Comparison of ENCODE assay signal across 17 cellular contexts in the genomic region with DNA sequence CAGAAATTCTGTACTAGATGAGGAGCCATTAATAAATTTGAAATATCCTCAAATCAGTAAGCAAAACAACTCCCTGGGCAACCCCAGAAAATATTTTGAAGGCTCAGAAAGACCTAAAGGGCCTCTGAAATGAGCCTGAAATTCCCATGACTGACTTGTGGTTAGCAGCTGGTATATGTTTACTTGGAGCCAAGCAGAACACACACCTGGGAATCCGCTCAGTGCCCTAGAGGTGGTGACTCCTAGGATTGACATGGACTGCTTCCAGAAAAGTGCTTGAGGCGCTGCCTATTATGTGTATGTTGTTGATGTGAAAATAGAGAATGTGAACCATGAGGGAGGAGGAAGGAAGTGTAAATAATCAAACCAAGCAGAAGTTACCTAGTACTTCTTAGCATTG. TPM values are rescaled to one million over a fixed set of nuclear protein-coding genes. Genes with fewer than 3 reads are reported as not detected.
DNase-seq lines count a peak whose midpoint lies in the region; ATAC-seq, FAIRE-seq and TF ChIP-seq lines count a peak whose summit lies in the region.
"Had no signal": no experiment of that assay in that cellular context is flagged by ENCODE, and none has a peak within 500 bp of the region (broad histone marks: within the 10 kb centered on the region; RNA-seq: fewer than 3 reads in every experiment).

No MANE protein-coding gene starts in this region.

- DNase-seq in DMS53 treated with DMSO at 0.1 percent for 48 hours (lab: John Stamatoyannopoulos, UW; ENCODE audit: unreplicated experiment): peak; percentile 87
- DNase-seq in NCI-H128 (lab: John Stamatoyannopoulos, UW; ENCODE audit: unreplicated experiment): peak; percentile 56
- DNase-seq in PC-9: peak; percentile 86 to 99
- peak; percentile 95 for DNase-seq in islet precursor cell
- DNase-seq in frontal cortex (ENCODE audit: low spot score in 2 of 2): no peak
- no peak for DNase-seq in head of caudate nucleus
- DNase-seq: activated CD4-positive, alpha-beta T cell treated with anti-CD3 and anti-CD28 coated beads for 48 hours; aorta; BE2C; gastrocnemius medialis; GF-D8; NCI-H526; right cardiac atrium; stimulated activated naive CD8-positive, alpha-beta T cell treated with anti-CD3 and anti-CD28 coated beads, Interleukin-15, Interleukin-2, amounts not matched to agents 100 U/mL and 50 U/mL, for 24 hours had no signal

- CTCF ChIA-PET in PC-9 (lab: Charles Lee): interaction anchor here (0.6 to 2.7 kb wide), 2 partner anchors 15 to 68 kb away, joined by 3 to 11 read pairs; a partner anchor contains a TSS

- H3K9me3 ChIP-seq in PC-9 (ENCODE audit: insufficient read depth, low read depth): no peaks in the 10 kb centered on the region
- H3K9me3 ChIP-seq: BE2C, gastrocnemius medialis had no signal

- H3K27me3 ChIP-seq in PC-9 (ENCODE audit: insufficient read depth, low read depth): no peaks in the 10 kb centered on the region
- H3K27me3 ChIP-seq: BE2C, gastrocnemius medialis had no signal

- peak overlapping the region; percentile 42 for H3K4me2 ChIP-seq in PC-9

- POLR2A ChIA-PET in PC-9 (lab: Charles Lee; ENCODE audit: unreplicated experiment): interaction anchor here (0.6 kb wide), 1 partner anchor 20 kb away, joined by 4 read pairs; no protein-coding TSS in a partner anchor

- H3F3A ChIP-seq in PC-9 (ENCODE audit: insufficient read depth, low read depth): peaks cover 31% of the 10 kb centered on the region

- no peaks in the 10 kb centered on the region for H3K79me2 ChIP-seq in PC-9 (ENCODE audit: low read depth)

- no peak for TF ChIP-seq CTCF in PC-9 (conservative IDR thresholded peaks at IDR 0.05)

- ATAC-seq in HG02571 (IDR thresholded peaks at IDR 0.05; ENCODE audit: unreplicated experiment) (no peak), HG03571 (IDR thresholded peaks at IDR 0.05; ENCODE audit: unreplicated experiment) (no peak)
- ATAC-seq: gastrocnemius medialis; right cardiac atrium; stimulated activated naive CD8-positive, alpha-beta T cell treated with anti-CD3 and anti-CD28 coated beads, Interleukin-15, Interleukin-2, amounts not matched to agents 100 U/mL and 50 U/mL, for 24 hours had no signal

- BruUV-seq in PC-9 (replicated peaks; lab: Mats Ljungman, UMichigan): no TSS peak

- H3K4me1 ChIP-seq in PC-9 (replicated peaks; ENCODE audit: insufficient read depth): peaks cover 45% of the 10 kb centered on the region
- H3K4me1 ChIP-seq: gastrocnemius medialis had no signal

- no peak overlapping the region for H3K4me3 ChIP-seq in PC-9
- H3K4me3 ChIP-seq: gastrocnemius medialis had no signal

- H3K9me2 ChIP-seq in PC-9 (ENCODE audit: insufficient read depth): no peaks in the 10 kb centered on the region

- peak overlapping the region; percentile 81 for H3K27ac ChIP-seq in PC-9
- H3K27ac ChIP-seq: gastrocnemius medialis had no signal

- FAIRE-seq in frontal cortex (lab: Jason Lieb, UNC): no peak
- FAIRE-seq: islet of Langerhans had no signal

- H3K36me3 ChIP-seq in PC-9 (ENCODE audit: low read depth): no peaks in the 10 kb centered on the region

- no peak overlapping the region for H2AFZ ChIP-seq in PC-9

- H4K20me1 ChIP-seq in PC-9 (ENCODE audit: insufficient read depth): no peaks in the 10 kb centered on the region

- intact Hi-C loops in PC-9 (cut with micrococcal nuclease; ENCODE audit: unreplicated experiment) (loop anchor here (1.0 to 10.0 kb wide), 9 partner anchors 14 to 1145 kb away; a partner anchor contains a TSS), head of caudate nucleus (cut with DNase I) (no loop called here)

RNA-seq across cellular contexts. Expression of a gene that starts 14.7 kb away (rescaled TPM):
- total RNA-seq in PC-9 (2021) (20.6 and 24.4 TPM in 2 replicates), frontal cortex (110 TPM)

Comparison
In these comparisons a context has a peak if more than half of its experiments do, and no peak if none do; other contexts are left out.
1. DNase-seq: peak in DMS53 treated with DMSO at 0.1 percent for 48 hours (single experiment), NCI-H128 (single experiment), PC-9 (2 of 2) and islet precursor cell (single experiment); none in frontal cortex (0 of 2) and head of caudate nucleus (0 of 42).